In the genomic region with DNA sequence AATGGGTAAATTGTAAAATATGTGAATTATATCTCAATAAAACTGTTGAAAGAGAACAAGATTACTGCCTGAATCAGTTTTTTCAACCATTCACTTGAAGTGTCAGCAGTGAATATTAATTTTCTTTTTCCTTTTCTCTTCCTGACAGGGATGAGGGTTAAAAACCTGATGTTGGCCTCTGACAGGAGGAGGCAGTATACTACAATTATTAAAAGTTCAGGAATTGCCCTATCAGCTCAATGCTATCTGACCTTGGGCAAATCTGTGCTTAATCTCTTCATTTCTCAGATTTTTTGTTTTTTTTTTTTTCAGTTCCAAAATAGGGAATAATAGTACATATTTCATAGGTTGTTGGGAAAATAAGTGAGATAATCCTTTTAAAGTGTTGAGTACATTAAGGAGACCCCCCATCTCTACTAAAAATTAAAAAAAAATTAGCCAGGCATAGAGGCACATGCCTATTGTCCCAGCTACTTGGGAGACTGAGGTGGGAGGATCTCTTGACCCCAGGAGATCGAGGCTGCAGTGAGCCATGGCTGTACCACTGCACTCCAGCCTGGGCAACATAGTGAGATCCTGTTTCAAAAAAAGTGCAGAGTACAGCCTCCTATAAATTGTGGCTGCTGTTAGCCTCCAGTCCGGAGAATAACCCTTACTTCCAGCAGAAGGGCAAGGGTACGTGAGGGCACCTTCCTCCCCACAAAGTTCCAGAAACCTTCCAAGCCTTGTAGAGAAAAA, we compare ENCODE assay signal across 15 cellular contexts. TPM values are rescaled to one million over a fixed set of nuclear protein-coding genes. Genes with fewer than 3 reads are reported as not detected.
DNase-seq lines count a peak whose midpoint lies in the region; ATAC-seq and TF ChIP-seq lines count a peak whose summit lies in the region.
"Had no signal": no experiment of that assay in that cellular context is flagged by ENCODE, and none has a peak within 500 bp of the region (broad histone marks: within the 10 kb centered on the region; RNA-seq: fewer than 3 reads in every experiment).

No MANE protein-coding gene starts in this region.

- H3K4me3 Mint-ChIP-seq in osteocyte (ENCODE audit: unreplicated experiment): no peak overlapping the region
- H3K4me3 Mint-ChIP-seq: CD8-positive, alpha-beta T cell; dendritic cell treated with granulocyte-macrophage colony-stimulating factor and Interleukin-4, amounts not matched to agents 40 ng/mL and 50 ng/mL, for 4 days; natural killer cell had no signal

- ATAC-seq in GM19452 (IDR thresholded peaks at IDR 0.05; ENCODE audit: unreplicated experiment): no peak
- ATAC-seq: CD8-positive, alpha-beta T cell; natural killer cell had no signal

- intact Hi-C loops in colonic mucosa (cut with DNase I): no loop called here

- H3K36me3 Mint-ChIP-seq in osteocyte (ENCODE audit: unreplicated experiment): no peaks in the 10 kb centered on the region
- H3K36me3 Mint-ChIP-seq: natural killer cell had no signal

- no peaks in the 10 kb centered on the region for H3K27me3 Mint-ChIP-seq in osteocyte (ENCODE audit: unreplicated experiment)
- H3K27me3 Mint-ChIP-seq: dendritic cell treated with granulocyte-macrophage colony-stimulating factor and Interleukin-4, amounts not matched to agents 40 ng/mL and 50 ng/mL, for 4 days had no signal

- TF ChIP-seq CTCF in choroid plexus epithelial cell (conservative IDR thresholded peaks at IDR 0.05; ENCODE audit: low read depth, low read length): peak; percentile 21
- TF ChIP-seq CTCF in osteocyte (IDR thresholded peaks at IDR 0.05): peak; percentile 20
- no peak for TF ChIP-seq CTCF in colonic mucosa (IDR thresholded peaks at IDR 0.05)

- no peaks in the 10 kb centered on the region for H3K9me3 ChIP-seq in colonic mucosa
- H3K9me3 ChIP-seq: testis had no signal

- no peaks in the 10 kb centered on the region for H3K27me3 ChIP-seq in colonic mucosa
- H3K27me3 ChIP-seq: testis had no signal

- no peak overlapping the region for H3K27ac ChIP-seq in colonic mucosa
- H3K27ac ChIP-seq: testis had no signal

- H3K4me3 ChIP-seq in choroid plexus epithelial cell (ENCODE audit: low read depth, low read length): no peak overlapping the region
- H3K4me3 ChIP-seq in colonic mucosa: no peak overlapping the region
- H3K4me3 ChIP-seq: testis had no signal

- no peaks in the 10 kb centered on the region for H3K9me3 Mint-ChIP-seq in osteocyte (ENCODE audit: unreplicated experiment)

- peaks cover 11% of the 10 kb centered on the region for H3K4me1 Mint-ChIP-seq in osteocyte (ENCODE audit: unreplicated experiment)

- DNase-seq in NCI-H1105 treated with DMSO at 0.1 percent for 48 hours (lab: John Stamatoyannopoulos, UW) (peak; percentile 6), NCI-H1105 (lab: John Stamatoyannopoulos, UW) (no peak), NCI-H748 (lab: John Stamatoyannopoulos, UW; ENCODE audit: unreplicated experiment) (peak; percentile 35), choroid plexus epithelial cell (ENCODE audit: low read depth) (no peak), osteocyte (ENCODE audit: extremely low spot score, unreplicated experiment) (no peak), colonic mucosa (no peak), epidermal melanocyte (ENCODE audit: insufficient read length, low spot score) (no peak)
- DNase-seq: anterior cingulate cortex; CD8-positive, alpha-beta T cell; left ventricle myocardium superior; natural killer cell; NCI-H226; testis had no signal

- no peaks in the 10 kb centered on the region for H3K36me3 ChIP-seq in colonic mucosa

- H3K27ac Mint-ChIP-seq in osteocyte (ENCODE audit: unreplicated experiment): no peak overlapping the region
- H3K27ac Mint-ChIP-seq: CD8-positive, alpha-beta T cell; dendritic cell treated with granulocyte-macrophage colony-stimulating factor and Interleukin-4, amounts not matched to agents 40 ng/mL and 50 ng/mL, for 4 days; natural killer cell had no signal

- no peaks in the 10 kb centered on the region for H3K4me1 ChIP-seq in colonic mucosa
- H3K4me1 ChIP-seq: testis had no signal

- no peak overlapping the region for H3K9ac ChIP-seq in colonic mucosa (ENCODE audit: low read depth in 2 of 2, low read length in 2 of 2)

RNA-seq across cellular contexts. Expression of a gene that starts 48.8 kb away (rescaled TPM):
- total RNA-seq in osteocyte: 73.5 and 79.9 TPM in 2 replicates
- 10 to 100 TPM; 38.8 to 47.0 TPM for total RNA-seq in colonic mucosa

Comparison
In these comparisons a context has a peak if more than half of its experiments do, and no peak if none do; other contexts are left out.
1. DNase-seq: peak in NCI-H1105 treated with DMSO at 0.1 percent for 48 hours (single experiment) and NCI-H748 (single experiment); none in NCI-H1105 (single experiment), choroid plexus epithelial cell (single experiment), osteocyte (single experiment), colonic mucosa (single experiment) and epidermal melanocyte (single experiment).